Comparison of ENCODE assay signal across 9 cellular contexts in genomic region chr19:38791451-38792064, GRCh38. TPM values are rescaled to one million over a fixed set of nuclear protein-coding genes. Genes with fewer than 3 reads are reported as not detected.
DNase-seq lines count a peak whose midpoint lies in the region; ATAC-seq, FAIRE-seq and TF ChIP-seq lines count a peak whose summit lies in the region.
"Not testable (repeated sequence)": the region's sequence is repeated elsewhere in the genome, so short reads cannot be mapped to it uniquely, and the experiment has no call there.
"Had no signal": no experiment of that assay in that cellular context is flagged by ENCODE, and none has a peak within 500 bp of the region (broad histone marks: within the 10 kb centered on the region; RNA-seq: fewer than 3 reads in every experiment).

No MANE protein-coding gene starts in this region.

- not testable (repeated sequence) for H3K9me2 ChIP-seq in HCT116 (ENCODE audit: insufficient read depth)

- not testable (repeated sequence) for TF ChIP-seq POLR2A in HCT116 (IDR thresholded peaks at IDR 0.05; ENCODE audit: borderline replicate concordance, extremely low read depth, insufficient read depth, insufficient read length); endothelial cell of umbilical vein (IDR thresholded peaks at IDR 0.05; ENCODE audit: low read depth, low read length)

- H3K27ac ChIP-seq in HCT116 (ENCODE audit: low read depth, low read length); endothelial cell of umbilical vein (ENCODE audit: insufficient read depth, low read depth, low read length); kidney (ENCODE audit: low read depth in 2 of 2, low read length in 2 of 2); rectal smooth muscle tissue (ENCODE audit: low read depth, low read length): not testable (repeated sequence)

- not testable (repeated sequence) for H3K9me3 Mint-ChIP-seq in activated CD8-positive, alpha-beta memory T cell treated with anti-CD3 and anti-CD28 coated beads, Interleukin-2, amount 10 ng/mL, durations not matched to agents 7 days and 5 days (ENCODE audit: low read depth)

- TF ChIP-seq RAD21 in HCT116 (IDR thresholded peaks at IDR 0.05; ENCODE audit: low read depth), result not testable (repeated sequence)

- not testable (repeated sequence) for H3K4me1 Mint-ChIP-seq in activated CD8-positive, alpha-beta memory T cell treated with anti-CD3 and anti-CD28 coated beads, Interleukin-2, amount 10 ng/mL, durations not matched to agents 7 days and 5 days

- not testable (repeated sequence) for BruUV-seq in HCT116 (replicated peaks; lab: Mats Ljungman, UMichigan); endothelial cell of umbilical vein (replicated peaks; lab: Mats Ljungman, UMichigan)

- DNase-seq in HCT116 (ENCODE audit: low read depth, low spot score); activated CD8-positive, alpha-beta memory T cell treated with anti-CD3 and anti-CD28 coated beads, Interleukin-2, amount 10 ng/mL, durations not matched to agents 7 days and 5 days; endothelial cell of umbilical vein (ENCODE audit: low read depth, low spot score); kidney: not testable (repeated sequence)

- not testable (repeated sequence) for H3K36me3 ChIP-seq in HCT116 (ENCODE audit: control insufficient read depth in 1 of 2, insufficient read depth in 2 of 2, low read length in 2 of 2); endothelial cell of umbilical vein (ENCODE audit: control insufficient read depth in 2 of 2, extremely low read depth in 1 of 2, insufficient read depth in 2 of 2, low read length in 2 of 2); kidney (ENCODE audit: control insufficient read depth in 1 of 2, insufficient read depth in 2 of 2, low read length in 2 of 2); rectal smooth muscle tissue (ENCODE audit: control insufficient read depth, insufficient read depth, low read length)

- peak; percentile 61 for ATAC-seq in GM18868 (IDR thresholded peaks at IDR 0.05; ENCODE audit: unreplicated experiment)
- ATAC-seq in HCT116, result peak; percentile 75
- ATAC-seq in HG03432 (IDR thresholded peaks at IDR 0.05; ENCODE audit: unreplicated experiment), result peak; percentile 72
- peak; percentile 95 for ATAC-seq in activated CD8-positive, alpha-beta memory T cell treated with anti-CD3 and anti-CD28 coated beads, Interleukin-2, amount 10 ng/mL, durations not matched to agents 7 days and 5 days

- not testable (repeated sequence) for H4K20me1 ChIP-seq in HCT116 (ENCODE audit: insufficient read depth); endothelial cell of umbilical vein (replicated peaks; ENCODE audit: control insufficient read depth, extremely low read depth, insufficient read depth, low read length)

- H3K27me3 Mint-ChIP-seq in activated CD8-positive, alpha-beta memory T cell treated with anti-CD3 and anti-CD28 coated beads, Interleukin-2, amount 10 ng/mL, durations not matched to agents 7 days and 5 days, result not testable (repeated sequence)

- H3K9ac ChIP-seq in HCT116 (ENCODE audit: low read length); endothelial cell of umbilical vein (replicated peaks; ENCODE audit: extremely low read depth, insufficient read depth, low read length); kidney (ENCODE audit: low read length in 2 of 2); rectal smooth muscle tissue (ENCODE audit: low read length): not testable (repeated sequence)

- TF ChIP-seq CTCF in HCT116 (IDR thresholded peaks at IDR 0.05 in 2 of 3, conservative IDR thresholded peaks at IDR 0.05 in 1 of 3; ENCODE audit: borderline replicate concordance in 1 of 3, insufficient read depth in 1 of 3, low read depth in 2 of 3, low read length in 2 of 3); endothelial cell of umbilical vein (IDR thresholded peaks at IDR 0.05; ENCODE audit: extremely low read depth in 1 of 2, insufficient read depth in 1 of 2, low read depth in 1 of 2, low read length in 2 of 2); kidney (IDR thresholded peaks at IDR 0.05; ENCODE audit: borderline replicate concordance, extremely low read depth, insufficient read depth): not testable (repeated sequence)

- H3K4me3 Mint-ChIP-seq in activated CD8-positive, alpha-beta memory T cell treated with anti-CD3 and anti-CD28 coated beads, Interleukin-2, amount 10 ng/mL, durations not matched to agents 7 days and 5 days, result not testable (repeated sequence)

- POLR2A ChIA-PET in HCT116 (lab: Charles Lee); endothelial cell of umbilical vein (lab: Charles Lee): not testable (repeated sequence)

- not testable (repeated sequence) for H3K27me3 ChIP-seq in HCT116 (ENCODE audit: insufficient read depth, low read length); endothelial cell of umbilical vein (ENCODE audit: control insufficient read depth in 2 of 2, insufficient read depth in 2 of 2, low read length in 2 of 2); rectal smooth muscle tissue (ENCODE audit: control insufficient read depth, insufficient read depth, low read length)

- not testable (repeated sequence) for H2AFZ ChIP-seq in HCT116 (ENCODE audit: low read depth, low read length, poor library complexity, severe bottlenecking); endothelial cell of umbilical vein (ENCODE audit: low read depth, low read length)

- not testable (repeated sequence) for H3K27ac Mint-ChIP-seq in activated CD8-positive, alpha-beta memory T cell treated with anti-CD3 and anti-CD28 coated beads, Interleukin-2, amount 10 ng/mL, durations not matched to agents 7 days and 5 days

- FAIRE-seq in endothelial cell of umbilical vein (lab: Jason Lieb, UNC), result peak; percentile 100
- peak; percentile 33 for FAIRE-seq in kidney (lab: Jason Lieb, UNC)

- not testable (repeated sequence) for H3K9me3 ChIP-seq in HCT116 (ENCODE audit: control insufficient read depth in 1 of 2, insufficient read depth in 1 of 2, low read depth in 1 of 2, low read length in 2 of 2); endothelial cell of umbilical vein (replicated peaks; ENCODE audit: control insufficient read depth, insufficient read depth, low read length); kidney (ENCODE audit: control insufficient read depth in 1 of 2, low read length in 2 of 2)

- H3K4me1 ChIP-seq in HCT116 (ENCODE audit: control insufficient read depth in 1 of 2, insufficient read depth in 2 of 2, low read length in 2 of 2); endothelial cell of umbilical vein (ENCODE audit: control insufficient read depth, extremely low read depth, insufficient read depth, low read length); kidney (ENCODE audit: control insufficient read depth in 1 of 2, insufficient read depth in 1 of 2, low read depth in 1 of 2, low read length in 2 of 2); rectal smooth muscle tissue (ENCODE audit: control insufficient read depth, insufficient read depth, low read length): not testable (repeated sequence)

- not testable (repeated sequence) for H3K4me2 ChIP-seq in HCT116 (ENCODE audit: low read length); endothelial cell of umbilical vein (ENCODE audit: insufficient read depth, low read length)

- H3K4me3 ChIP-seq in HCT116 (replicated peaks in 1 of 2; ENCODE audit: low read depth in 1 of 2, low read length in 2 of 2) (peak overlapping the region in 1 of 2 experiments; percentile 28; a peak in 2 of 4 replicates), rectal smooth muscle tissue (ENCODE audit: low read length) (peak overlapping the region; percentile 36)
- H3K4me3 ChIP-seq in endothelial cell of umbilical vein (replicated peaks in 1 of 3; ENCODE audit: insufficient read depth in 1 of 3, low read depth in 1 of 3, low read length in 3 of 3); kidney (ENCODE audit: low read length in 2 of 2): not testable (repeated sequence)

- RAD21 ChIA-PET in HCT116 (lab: Charles Lee; ENCODE audit: low non-redundant PET in 1 of 2, low total read pairs in 2 of 2, uncharacterized antibody in 2 of 2, unreplicated experiment in 2 of 2), result not testable (repeated sequence)

- not testable (repeated sequence) for H3K36me3 Mint-ChIP-seq in activated CD8-positive, alpha-beta memory T cell treated with anti-CD3 and anti-CD28 coated beads, Interleukin-2, amount 10 ng/mL, durations not matched to agents 7 days and 5 days

- intact Hi-C loops in HCT116 (cut with micrococcal nuclease); kidney (cut with DNase I): not testable (repeated sequence)
- intact Hi-C loops in endothelial cell of umbilical vein (cut with micrococcal nuclease), result loop anchor here (5.0 kb wide), 1 partner anchor 41 kb away; the partner anchor contains the start of gene ECH1

- H3K9me1 ChIP-seq in endothelial cell of umbilical vein (replicated peaks; ENCODE audit: control insufficient read depth, extremely low read depth, insufficient read depth, low read length), result not testable (repeated sequence)

- not testable (repeated sequence) for H3K79me2 ChIP-seq in HCT116 (ENCODE audit: insufficient read depth, low read length); endothelial cell of umbilical vein (ENCODE audit: control insufficient read depth, insufficient read depth, low read length)

- dilution Hi-C loops in endothelial cell of umbilical vein (cut with MboI; ENCODE audit: extremely low pct_ligation_motif_present, low sequenced_read_pairs), result not testable (repeated sequence)

- CTCF ChIA-PET in HCT116 (lab: Charles Lee); activated CD8-positive, alpha-beta memory T cell treated with anti-CD3 and anti-CD28 coated beads, Interleukin-2, amount 10 ng/mL, durations not matched to agents 7 days and 5 days (lab: Charles Lee); endothelial cell of umbilical vein (lab: Charles Lee): not testable (repeated sequence)

RNA-seq across cellular contexts. Expression of gene LGALS7B, which starts 2.6 kb away (rescaled TPM):
- total RNA-seq in HCT116 (2021; ENCODE audit: unreplicated experiment) (2.4 TPM), endothelial cell of umbilical vein (not detected in 2 replicates), kidney (not detected)
- 1.4 and 2.0 TPM in 2 replicates for polyA plus RNA-seq in HCT116 (2012)
- total RNA-seq in activated CD8-positive, alpha-beta memory T cell treated with anti-CD3 and anti-CD28 coated beads, Interleukin-2, amount 10 ng/mL, durations not matched to agents 7 days and 5 days, result not detected
- polyA plus RNA-seq in endothelial cell of umbilical vein (not detected in 2 replicates), kidney (ENCODE audit: insufficient read depth, low read depth, low replicate concordance) (3.7 TPM)
- not detected in 2 replicates for polyA plus RNA-seq in endothelial cell of umbilical vein (2011; cell fraction: cytosol; rRNA removed)
- 0.81 TPM in 1 of 2 replicates, not detected in the other for polyA plus RNA-seq in endothelial cell of umbilical vein (2011; cell fraction: nucleus; rRNA removed)
- polyA plus RNA-seq in endothelial cell of umbilical vein (2012), result not detected in 2 replicates
- not detected in 2 replicates for polyA minus RNA-seq in endothelial cell of umbilical vein
- not detected for polyA minus RNA-seq in endothelial cell of umbilical vein (2011; cell fraction: cytosol; rRNA and poly(A)+ RNA removed)
- not detected in 2 replicates for polyA minus RNA-seq in endothelial cell of umbilical vein (2011; cell fraction: nucleus; rRNA and poly(A)+ RNA removed)
- total RNA-seq: frontal cortex had no signal

RNA-seq across cellular contexts. Expression of gene LGALS7, which starts 18.2 kb away (rescaled TPM):
- not detected for total RNA-seq in HCT116 (2021; ENCODE audit: unreplicated experiment)
- not detected in 2 replicates for polyA plus RNA-seq in HCT116 (2012)
- total RNA-seq in activated CD8-positive, alpha-beta memory T cell treated with anti-CD3 and anti-CD28 coated beads, Interleukin-2, amount 10 ng/mL, durations not matched to agents 7 days and 5 days, result not detected
- not detected in 2 replicates for total RNA-seq in endothelial cell of umbilical vein
- polyA plus RNA-seq in endothelial cell of umbilical vein, result not detected in 2 replicates
- polyA plus RNA-seq in endothelial cell of umbilical vein (2011; cell fraction: cytosol; rRNA removed), result not detected in 2 replicates
- not detected in 2 replicates for polyA plus RNA-seq in endothelial cell of umbilical vein (2011; cell fraction: nucleus; rRNA removed)
- not detected in 2 replicates for polyA plus RNA-seq in endothelial cell of umbilical vein (2012)
- polyA minus RNA-seq in endothelial cell of umbilical vein, result not detected in 2 replicates
- not detected for polyA minus RNA-seq in endothelial cell of umbilical vein (2011; cell fraction: cytosol; rRNA and poly(A)+ RNA removed)
- not detected in 2 replicates for polyA minus RNA-seq in endothelial cell of umbilical vein (2011; cell fraction: nucleus; rRNA and poly(A)+ RNA removed)
- total RNA-seq in kidney, result 1.3 TPM
- not detected for polyA plus RNA-seq in kidney (ENCODE audit: insufficient read depth, low read depth, low replicate concordance)
- total RNA-seq: frontal cortex, right atrium auricular region had no signal

RNA-seq across cellular contexts. Expression of gene LGALS4, which starts 21.2 kb away (rescaled TPM):
- total RNA-seq in HCT116 (2021; ENCODE audit: unreplicated experiment) (0.86 TPM), endothelial cell of umbilical vein (0.44 TPM in 1 of 2 replicates, not detected in the other), kidney (12.2 TPM)
- polyA plus RNA-seq in HCT116 (2012), result 0.19 and 0.36 TPM in 2 replicates
- total RNA-seq in activated CD8-positive, alpha-beta memory T cell treated with anti-CD3 and anti-CD28 coated beads, Interleukin-2, amount 10 ng/mL, durations not matched to agents 7 days and 5 days, result 1 to 10 TPM; 1.4 to 2.4 TPM
- polyA plus RNA-seq in endothelial cell of umbilical vein (0.19 and 0.22 TPM in 2 replicates), kidney (ENCODE audit: insufficient read depth, low read depth, low replicate concordance) (1.2 TPM)
- polyA plus RNA-seq in endothelial cell of umbilical vein (2011; cell fraction: cytosol; rRNA removed), result not detected in 2 replicates
- 0.91 and 1.5 TPM in 2 replicates for polyA plus RNA-seq in endothelial cell of umbilical vein (2011; cell fraction: nucleus; rRNA removed)
- polyA plus RNA-seq in endothelial cell of umbilical vein (2012), result 0.53 TPM in 1 of 2 replicates, not detected in the other
- polyA minus RNA-seq in endothelial cell of umbilical vein, result not detected in 2 replicates
- polyA minus RNA-seq in endothelial cell of umbilical vein (2011; cell fraction: cytosol; rRNA and poly(A)+ RNA removed), result not detected
- polyA minus RNA-seq in endothelial cell of umbilical vein (2011; cell fraction: nucleus; rRNA and poly(A)+ RNA removed), result 0.72 TPM in 1 of 2 replicates, not detected in the other

RNA-seq across cellular contexts. Expression of gene ECH1, which starts 40.0 kb away (rescaled TPM):
- total RNA-seq in HCT116 (2021; ENCODE audit: unreplicated experiment), result 81.3 TPM
- 110 and 119 TPM in 2 replicates for polyA plus RNA-seq in HCT116 (2012)
- total RNA-seq in activated CD8-positive, alpha-beta memory T cell treated with anti-CD3 and anti-CD28 coated beads, Interleukin-2, amount 10 ng/mL, durations not matched to agents 7 days and 5 days, result 100 to 1,000 TPM; 207 to 214 TPM
- 62.5 and 69.7 TPM in 2 replicates for total RNA-seq in endothelial cell of umbilical vein
- 71.8 and 74.1 TPM in 2 replicates for polyA plus RNA-seq in endothelial cell of umbilical vein
- 52.3 and 57.0 TPM in 2 replicates for polyA plus RNA-seq in endothelial cell of umbilical vein (2011; cell fraction: cytosol; rRNA removed)
- polyA plus RNA-seq in endothelial cell of umbilical vein (2011; cell fraction: nucleus; rRNA removed), result 38.2 and 39.7 TPM in 2 replicates
- 75.4 and 111 TPM in 2 replicates for polyA plus RNA-seq in endothelial cell of umbilical vein (2012)
- polyA minus RNA-seq in endothelial cell of umbilical vein, result 49.6 and 51.8 TPM in 2 replicates
- 68.2 TPM for polyA minus RNA-seq in endothelial cell of umbilical vein (2011; cell fraction: cytosol; rRNA and poly(A)+ RNA removed)
- polyA minus RNA-seq in endothelial cell of umbilical vein (2011; cell fraction: nucleus; rRNA and poly(A)+ RNA removed), result 11.0 and 11.4 TPM in 2 replicates
- total RNA-seq in kidney, result 167 TPM
- 534 TPM for polyA plus RNA-seq in kidney (ENCODE audit: insufficient read depth, low read depth, low replicate concordance)

RNA-seq across cellular contexts. Expression of gene CAPN12, which starts 47.3 kb away (rescaled TPM):
- total RNA-seq in HCT116 (2021; ENCODE audit: unreplicated experiment), result 8.8 TPM
- polyA plus RNA-seq in HCT116 (2012), result 8.6 and 10.4 TPM in 2 replicates
- total RNA-seq in activated CD8-positive, alpha-beta memory T cell treated with anti-CD3 and anti-CD28 coated beads, Interleukin-2, amount 10 ng/mL, durations not matched to agents 7 days and 5 days, result 10 to 100 TPM in 1 of 2 experiments, 1 to 10 TPM in 1; 8.4 to 17.5 TPM
- not detected in 2 replicates for total RNA-seq in endothelial cell of umbilical vein
- polyA plus RNA-seq in endothelial cell of umbilical vein, result 0.35 and 0.45 TPM in 2 replicates
- polyA plus RNA-seq in endothelial cell of umbilical vein (2011; cell fraction: cytosol; rRNA removed), result 0.18 and 0.23 TPM in 2 replicates
- polyA plus RNA-seq in endothelial cell of umbilical vein (2011; cell fraction: nucleus; rRNA removed), result 1.5 and 5.0 TPM in 2 replicates
- 0.11 and 0.65 TPM in 2 replicates for polyA plus RNA-seq in endothelial cell of umbilical vein (2012)
- 0.19 and 0.32 TPM in 2 replicates for polyA minus RNA-seq in endothelial cell of umbilical vein
- polyA minus RNA-seq in endothelial cell of umbilical vein (2011; cell fraction: cytosol; rRNA and poly(A)+ RNA removed), result not detected
- not detected in 2 replicates for polyA minus RNA-seq in endothelial cell of umbilical vein (2011; cell fraction: nucleus; rRNA and poly(A)+ RNA removed)
- 31.1 TPM for total RNA-seq in kidney
- polyA plus RNA-seq in kidney (ENCODE audit: insufficient read depth, low read depth, low replicate concordance), result 27.1 TPM
